8 cellular contexts compared by ENCODE assay signal in genomic region chr13:59680429-59681024, GRCh38.
A peak's percentile ranks its signal among the peaks of the same experiment; 100 is the strongest.
DNase-seq lines count a peak whose midpoint lies in the region; ATAC-seq and TF ChIP-seq lines count a peak whose summit lies in the region.

No MANE protein-coding gene starts in this region.

- BruUV-seq in A673 (replicated peaks; lab: Mats Ljungman, UMichigan): no TSS peak

- peak; percentile 78 for DNase-seq in A673 (ENCODE audit: low spot score)
- DNase-seq in NCI-H1694 (lab: John Stamatoyannopoulos, UW): peak; percentile 18
- peak; percentile 22 to 40 for DNase-seq in dermis microvascular lymphatic vessel endothelial cell (ENCODE audit: low read depth in 2 of 2)
- peak; percentile 42 for DNase-seq in renal cortical epithelial cell (ENCODE audit: low read depth)
- DNase-seq in activated CD4-positive, alpha-beta T cell treated with anti-CD3 and anti-CD28 coated beads, Interleukin-2, amount 10 ng/mL, durations not matched to agents 24 days and 14 days: no peak
- DNase-seq in hypothalamus (lab: John Stamatoyannopoulos, UW): no peak

- H3K9me3 Mint-ChIP-seq in activated CD4-positive, alpha-beta T cell treated with anti-CD3 and anti-CD28 coated beads, Interleukin-2, amount 10 ng/mL, durations not matched to agents 24 days and 14 days: no peaks in the 10 kb centered on the region
- H3K9me3 Mint-ChIP-seq in activated T-helper 17 cell treated with anti-CD3 and anti-CD28 coated beads, Interleukin-2, amount 50 U/mL, for 72 hours: no peaks in the 10 kb centered on the region

- CTCF ChIA-PET in A673 (lab: Charles Lee): interaction anchor here (0.5 to 1.2 kb wide), 10 partner anchors 14 to 877 kb away, joined by 3 to 9 read pairs (median 4); no protein-coding TSS in a partner anchor

- no peaks in the 10 kb centered on the region for H3K9me3 ChIP-seq in A673 (ENCODE audit: low read depth, low read length, poor library complexity, severe bottlenecking)

- H3K27me3 Mint-ChIP-seq in activated CD4-positive, alpha-beta T cell treated with anti-CD3 and anti-CD28 coated beads, Interleukin-2, amount 10 ng/mL, durations not matched to agents 24 days and 14 days: no peaks in the 10 kb centered on the region
- no peaks in the 10 kb centered on the region for H3K27me3 Mint-ChIP-seq in activated T-helper 17 cell treated with anti-CD3 and anti-CD28 coated beads, Interleukin-2, amount 50 U/mL, for 72 hours

- intact Hi-C loops in A673 (cut with micrococcal nuclease; ENCODE audit: unreplicated experiment): loop anchor here (1.0 to 5.0 kb wide), 5 partner anchors 74 to 752 kb away; no protein-coding TSS in a partner anchor
- intact Hi-C loops in activated CD4-positive, alpha-beta T cell treated with anti-CD3 and anti-CD28 coated beads, Interleukin-2, amount 10 ng/mL, durations not matched to agents 24 days and 14 days (cut with micrococcal nuclease): loop anchor here (1.0 to 2.0 kb wide), 3 partner anchors 226 to 750 kb away; no protein-coding TSS in a partner anchor

- POLR2A ChIA-PET in A673 (lab: Charles Lee; ENCODE audit: low non-redundant PET): interaction anchor here (0.6 kb wide), 1 partner anchor 94 kb away, joined by 3 read pairs; no protein-coding TSS in a partner anchor

- H3K4me3 ChIP-seq in A673 (ENCODE audit: low read depth, low read length, poor library complexity, severe bottlenecking): no peak overlapping the region

- peak; percentile 57 for ATAC-seq in GM18909 (IDR thresholded peaks at IDR 0.05; ENCODE audit: poor library complexity, unreplicated experiment)
- no peak for ATAC-seq in activated T-helper 17 cell treated with anti-CD3 and anti-CD28 coated beads, Interleukin-2, amount 50 U/mL, for 72 hours (replicated peaks)

- TF ChIP-seq CTCF in A673 (conservative IDR thresholded peaks at IDR 0.05; ENCODE audit: low read depth, low read length): peak; percentile 85

- H3K4me1 ChIP-seq in A673 (ENCODE audit: insufficient read depth, low read length, poor library complexity, severe bottlenecking): peaks cover 85% of the 10 kb centered on the region

- H3K4me1 Mint-ChIP-seq in activated CD4-positive, alpha-beta T cell treated with anti-CD3 and anti-CD28 coated beads, Interleukin-2, amount 10 ng/mL, durations not matched to agents 24 days and 14 days: no peaks in the 10 kb centered on the region
- no peaks in the 10 kb centered on the region for H3K4me1 Mint-ChIP-seq in activated T-helper 17 cell treated with anti-CD3 and anti-CD28 coated beads, Interleukin-2, amount 50 U/mL, for 72 hours

- H3K36me3 Mint-ChIP-seq in activated CD4-positive, alpha-beta T cell treated with anti-CD3 and anti-CD28 coated beads, Interleukin-2, amount 10 ng/mL, durations not matched to agents 24 days and 14 days (ENCODE audit: low read depth): no peaks in the 10 kb centered on the region
- H3K36me3 Mint-ChIP-seq in activated T-helper 17 cell treated with anti-CD3 and anti-CD28 coated beads, Interleukin-2, amount 50 U/mL, for 72 hours (ENCODE audit: low read depth): no peaks in the 10 kb centered on the region

- H3K27me3 ChIP-seq in A673 (replicated peaks; ENCODE audit: insufficient read depth, low read depth, low read length, poor library complexity): no peaks in the 10 kb centered on the region

- no peak overlapping the region for H3K27ac Mint-ChIP-seq in activated CD4-positive, alpha-beta T cell treated with anti-CD3 and anti-CD28 coated beads, Interleukin-2, amount 10 ng/mL, durations not matched to agents 24 days and 14 days
- H3K27ac Mint-ChIP-seq in activated T-helper 17 cell treated with anti-CD3 and anti-CD28 coated beads, Interleukin-2, amount 50 U/mL, for 72 hours: no peak overlapping the region

- H3K4me3 Mint-ChIP-seq in activated CD4-positive, alpha-beta T cell treated with anti-CD3 and anti-CD28 coated beads, Interleukin-2, amount 10 ng/mL, durations not matched to agents 24 days and 14 days: no peak overlapping the region
- H3K4me3 Mint-ChIP-seq in activated T-helper 17 cell treated with anti-CD3 and anti-CD28 coated beads, Interleukin-2, amount 50 U/mL, for 72 hours: no peak overlapping the region

- H3K27ac ChIP-seq in A673 (ENCODE audit: low read depth, low read length, poor library complexity, severe bottlenecking): peak overlapping the region; percentile 88

- H3K36me3 ChIP-seq in A673 (ENCODE audit: insufficient read depth, low read length, poor library complexity, severe bottlenecking): no peaks in the 10 kb centered on the region

Comparison
In these comparisons a context has a peak if more than half of its experiments do, and no peak if none do; other contexts are left out.
1. DNase-seq: peak in A673 (single experiment), NCI-H1694 (single experiment), dermis microvascular lymphatic vessel endothelial cell (2 of 2) and renal cortical epithelial cell (single experiment); none in activated CD4-positive, alpha-beta T cell treated with anti-CD3 and anti-CD28 coated beads, Interleukin-2, amount 10 ng/mL, durations not matched to agents 24 days and 14 days (single experiment) and hypothalamus (0 of 51).